12 cellular contexts compared by ENCODE assay signal in the genomic region with DNA sequence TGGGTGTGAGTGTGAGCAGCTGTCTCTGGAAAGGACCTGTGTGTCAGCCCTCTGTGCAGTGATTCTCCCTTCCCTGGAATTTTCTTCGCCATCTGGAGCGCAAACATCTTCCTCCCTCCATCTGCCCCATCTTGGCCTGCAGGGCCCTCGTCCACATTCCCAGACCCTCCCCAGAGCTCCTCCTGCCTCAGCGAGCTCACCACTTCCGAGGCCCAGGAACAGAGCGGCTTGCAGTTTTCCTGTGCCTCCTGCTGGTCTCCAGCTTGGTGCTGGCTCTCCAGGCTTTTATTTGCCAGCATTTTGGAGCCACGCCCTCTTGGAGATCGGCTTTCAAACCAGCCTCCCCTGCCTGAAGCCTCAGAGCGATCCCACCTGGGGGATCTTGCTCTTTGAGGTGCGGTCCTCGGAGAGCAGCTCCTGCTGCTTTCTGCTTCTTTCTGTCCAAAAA. TPM values are rescaled to one million over a fixed set of nuclear protein-coding genes. Genes with fewer than 3 reads are reported as not detected.
DNase-seq lines count a peak whose midpoint lies in the region; ATAC-seq and TF ChIP-seq lines count a peak whose summit lies in the region.
"Had no signal": no experiment of that assay in that cellular context is flagged by ENCODE, and none has a peak within 500 bp of the region (broad histone marks: within the 10 kb centered on the region; RNA-seq: fewer than 3 reads in every experiment).

Gene GPHA2, minus strand, starts transcription at position 260 of the 448 bp plus-strand sequence. CDS start 433 bp downstream, outside the sequence.

- H3K4me1 Mint-ChIP-seq in naive thymus-derived CD8-positive, alpha-beta T cell = no peaks in the 10 kb centered on the region
- H3K4me1 Mint-ChIP-seq in T-helper 2 cell treated with Interferon-gamma antibody and Interleukin-4, amounts not matched to agents 5 μg/mL and 100 μg/mL, for 36 hours (ENCODE audit: low read depth) = no peaks in the 10 kb centered on the region

- H3K4me3 ChIP-seq in AG04449 (ENCODE audit: low read depth, low read length) = no peak within 1 kb of the TSS
- H3K4me3 ChIP-seq in iPS-20b (ENCODE audit: low read length) = peak within 1 kb of the TSS; percentile 53; the same call in 1 of the 2 replicates
- no peak within 1 kb of the TSS for H3K4me3 ChIP-seq in mammary epithelial cell (replicated peaks in 1 of 3; ENCODE audit: insufficient read depth in 1 of 3, low read depth in 2 of 3, low read length in 3 of 3)
- H3K4me3 ChIP-seq: suprapubic skin had no signal

- peaks cover 0 to 3% (median 0%) of the 10 kb centered on the region in 5 donors for H3K27me3 Mint-ChIP-seq in naive thymus-derived CD8-positive, alpha-beta T cell
- no peaks in the 10 kb centered on the region for H3K27me3 Mint-ChIP-seq in T-helper 2 cell treated with Interferon-gamma antibody and Interleukin-4, amounts not matched to agents 5 μg/mL and 100 μg/mL, for 36 hours (ENCODE audit: low read depth)

- H3K4me2 ChIP-seq in mammary epithelial cell (ENCODE audit: insufficient read depth, low read depth, low read length) = no peak within 1 kb of the TSS

- no peaks in the 10 kb centered on the region for H3K79me2 ChIP-seq in mammary epithelial cell (ENCODE audit: insufficient read depth, low read length)

- peaks cover 0 to 26% (median 7%) of the 10 kb centered on the region in 3 donors for H3K36me3 Mint-ChIP-seq in naive thymus-derived CD8-positive, alpha-beta T cell
- peaks cover 4% of the 10 kb centered on the region for H3K36me3 Mint-ChIP-seq in T-helper 2 cell treated with Interferon-gamma antibody and Interleukin-4, amounts not matched to agents 5 μg/mL and 100 μg/mL, for 36 hours (ENCODE audit: low read depth)

- no peak within 1 kb of the TSS for H2AFZ ChIP-seq in mammary epithelial cell (ENCODE audit: low read depth, low read length)

- dilution Hi-C loops in mammary epithelial cell (cut with HindIII; ENCODE audit: low sequenced_read_pairs) = loop anchor here (10.0 kb wide), 1 partner anchor 161 kb away; the partner anchor contains the start of gene SF1

- POLR2A ChIA-PET in AG04449 (lab: Yijun Ruan, JAX) (interaction anchor here (0.9 to 1.8 kb wide), 5 partner anchors 8 to 105 kb away, joined by 3 to 8 read pairs (median 4); partner anchors contain the start of genes ATG2A, PPP2R5B and SAC3D1), HEK293T (lab: Yijun Ruan, JAX) (interaction anchor here (1.3 to 2.2 kb wide), 2 partner anchors 11 to 19 kb away, joined by 5 to 9 read pairs; partner anchors contain the start of gene PPP2R5B)
- POLR2A ChIA-PET in naive thymus-derived CD8-positive, alpha-beta T cell (lab: Charles Lee) = no interaction called here

- ATAC-seq in naive thymus-derived CD8-positive, alpha-beta T cell = no peak
- ATAC-seq in HG03439 (IDR thresholded peaks at IDR 0.05; ENCODE audit: unreplicated experiment) = no peak

- H3K9ac ChIP-seq in iPS-20b (ENCODE audit: low read depth, low read length) = peak within 1 kb of the TSS; percentile 48
- no peak within 1 kb of the TSS for H3K9ac ChIP-seq in mammary epithelial cell (ENCODE audit: insufficient read depth, low read length)

- no peaks in the 10 kb centered on the region for H3K27me3 ChIP-seq in iPS-20b (ENCODE audit: insufficient read depth, low read length)
- no peaks in the 10 kb centered on the region for H3K27me3 ChIP-seq in mammary epithelial cell (ENCODE audit: insufficient read depth, low read length)
- H3K27me3 ChIP-seq: suprapubic skin had no signal

- CTCF ChIA-PET in AG04449 (lab: Yijun Ruan, JAX) (interaction anchor here (0.7 to 1.7 kb wide), 7 partner anchors 9 to 88 kb away, joined by 3 to 7 read pairs (median 3); partner anchors contain the start of gene BATF2), HEK293T (lab: Yijun Ruan, JAX) (no interaction called here), mammary epithelial cell (lab: Charles Lee; ENCODE audit: low non-redundant PET) (no interaction called here)

- H4K20me1 ChIP-seq in mammary epithelial cell (ENCODE audit: insufficient read depth, low read length) = no peaks in the 10 kb centered on the region

- DNase-seq in AG04449 (ENCODE audit: low read depth, low spot score) = no peak
- DNase-seq in HEK293T (ENCODE audit: extremely low spot score) = peak; percentile 56
- peak; percentile 39 for DNase-seq in SW480 (ENCODE audit: low spot score)
- no peak for DNase-seq in mammary epithelial cell
- no peak for DNase-seq in naive thymus-derived CD8-positive, alpha-beta T cell
- DNase-seq in T-helper 2 cell treated with Interferon-gamma antibody and Interleukin-4, amounts not matched to agents 5 μg/mL and 100 μg/mL, for 36 hours (ENCODE audit: low spot score) = no peak
- DNase-seq: activated naive CD4-positive, alpha-beta T cell treated with Interleukin-2 at 50 U/mL for 16 hours had no signal

- H3K4me1 ChIP-seq in iPS-20b (ENCODE audit: insufficient read depth, low read length) = peaks cover 13% of the 10 kb centered on the region
- H3K4me1 ChIP-seq in mammary epithelial cell (ENCODE audit: insufficient read depth, low read length) = no peaks in the 10 kb centered on the region

- in situ Hi-C loops in mammary epithelial cell (cut with MboI; ENCODE audit: low sequenced_read_pairs in 2 of 2) = loop anchor here in 1 of 2 donors (10.0 kb wide), 1 partner anchor 69 kb away; no protein-coding TSS in a partner anchor

- intact Hi-C loops in mammary epithelial cell (cut with micrococcal nuclease) = no loop called here

- H3K9me3 Mint-ChIP-seq in naive thymus-derived CD8-positive, alpha-beta T cell = no peaks in the 10 kb centered on the region
- no peaks in the 10 kb centered on the region for H3K9me3 Mint-ChIP-seq in T-helper 2 cell treated with Interferon-gamma antibody and Interleukin-4, amounts not matched to agents 5 μg/mL and 100 μg/mL, for 36 hours

- H3K36me3 ChIP-seq in iPS-20b (ENCODE audit: insufficient read depth, low read depth, low read length) (no peaks in the 10 kb centered on the region), mammary epithelial cell (ENCODE audit: insufficient read depth, low read length) (no peaks in the 10 kb centered on the region)

- TF ChIP-seq CTCF in AG04449 (IDR thresholded peaks at IDR 0.05; ENCODE audit: insufficient read depth, low read length, missing control alignments) (peak; percentile 13), mammary epithelial cell (conservative IDR thresholded peaks at IDR 0.05 in 1 of 2, IDR thresholded peaks at IDR 0.05 in 1 of 2; ENCODE audit: extremely low read depth in 1 of 2, insufficient read depth in 1 of 2, low read depth in 1 of 2, low read length in 2 of 2) (no peak)

- H3K27ac ChIP-seq in iPS-20b (ENCODE audit: low read length) (no peak within 1 kb of the TSS), mammary epithelial cell (ENCODE audit: insufficient read depth, low read depth, low read length) (no peak within 1 kb of the TSS)
- H3K27ac ChIP-seq: epithelial cell of prostate, suprapubic skin had no signal

- peak within 1 kb of the TSS in 1 of 10 donors; percentile 4 for H3K27ac Mint-ChIP-seq in naive thymus-derived CD8-positive, alpha-beta T cell
- no peak within 1 kb of the TSS for H3K27ac Mint-ChIP-seq in T-helper 2 cell treated with Interferon-gamma antibody and Interleukin-4, amounts not matched to agents 5 μg/mL and 100 μg/mL, for 36 hours

- no peak within 1 kb of the TSS for H3K4me3 Mint-ChIP-seq in naive thymus-derived CD8-positive, alpha-beta T cell
- H3K4me3 Mint-ChIP-seq in T-helper 2 cell treated with Interferon-gamma antibody and Interleukin-4, amounts not matched to agents 5 μg/mL and 100 μg/mL, for 36 hours = no peak within 1 kb of the TSS

- BruUV-seq in mammary epithelial cell (replicated peaks; lab: Mats Ljungman, UMichigan) = no TSS peak

- H3K9me3 ChIP-seq in iPS-20b (ENCODE audit: insufficient read depth, low read depth, low read length) (no peaks in the 10 kb centered on the region), mammary epithelial cell (replicated peaks; ENCODE audit: insufficient read depth, low read length) (no peaks in the 10 kb centered on the region)
- H3K9me3 ChIP-seq: suprapubic skin had no signal

- WGBS in mammary epithelial cell (ENCODE audit: low coverage, missing lambda C conversion rate) = 81% methylated on average over 11 of the region's 11 CpGs

TF ChIP-seq in HEK293T, 16 proteins besides CTCF, POLR2A, EP300 and RAD21:
- TF ChIP-seq NFRKB (IDR thresholded peaks at IDR 0.05) (no peak), LEF1 (IDR thresholded peaks at IDR 0.05; ENCODE audit: borderline replicate concordance) (no peak), PKNOX1 (IDR thresholded peaks at IDR 0.05) (no peak)

RNA-seq across cellular contexts. Expression of gene GPHA2, which starts in this region (rescaled TPM):
- not detected for total RNA-seq in mammary epithelial cell
- not detected for polyA plus RNA-seq in mammary epithelial cell
- polyA minus RNA-seq in mammary epithelial cell = not detected
- under 1 TPM; 0.55 to 0.69 TPM for total RNA-seq in naive thymus-derived CD8-positive, alpha-beta T cell
- not detected for polyA plus RNA-seq in naive thymus-derived CD8-positive, alpha-beta T cell
- total RNA-seq: lung microvascular endothelial cell, suprapubic skin had no signal

Comparison
In these comparisons a context has a peak if more than half of its experiments do, and no peak if none do; other contexts are left out.
1. DNase-seq: peak in HEK293T (single experiment) and SW480 (single experiment); none in AG04449 (single experiment), mammary epithelial cell (single experiment), naive thymus-derived CD8-positive, alpha-beta T cell (0 of 10) and T-helper 2 cell treated with Interferon-gamma antibody and Interleukin-4, amounts not matched to agents 5 μg/mL and 100 μg/mL, for 36 hours (single experiment).